Comparison of ENCODE assay signal across 1 cellular context in genomic region chr12:92933606-92934005, GRCh38.
A peak's percentile ranks its signal among the peaks of the same experiment; 100 is the strongest.
TF ChIP-seq lines count a peak whose summit lies in the region.

No MANE protein-coding gene starts in this region.

TF ChIP-seq in H1, 55 proteins besides CTCF, POLR2A, EP300 and RAD21:
- TF ChIP-seq E2F6 (IDR thresholded peaks at IDR 0.05) (peak; percentile 47; the same call in 1 of the 2 replicates), SUZ12 (IDR thresholded peaks at IDR 0.05; ENCODE audit: low read length) (no peak), TCF12 (IDR thresholded peaks at IDR 0.05; ENCODE audit: low read depth, low read length) (no peak), RNF2 (IDR thresholded peaks at IDR 0.05; ENCODE audit: borderline replicate concordance, low read depth, low read length, missing control alignments, poor library complexity, severe bottlenecking) (no peak), YY1 (IDR thresholded peaks at IDR 0.05; ENCODE audit: low read depth, low read length) (no peak), NRF1 (IDR thresholded peaks at IDR 0.05; ENCODE audit: low read depth, low read length) (no peak), ATF3 (IDR thresholded peaks at IDR 0.05; ENCODE audit: insufficient read depth, low read depth, low read length) (no peak), CBX8 (IDR thresholded peaks at IDR 0.05; ENCODE audit: borderline replicate concordance, low read depth, low read length) (no peak), SIRT6 (IDR thresholded peaks at IDR 0.05; ENCODE audit: low read length) (no peak), KDM4A (IDR thresholded peaks at IDR 0.05; ENCODE audit: low read depth, low read length, severe bottlenecking) (no peak), EZH2 (IDR thresholded peaks at IDR 0.05; ENCODE audit: low read depth, low read length, severe bottlenecking) (no peak), NANOG (IDR thresholded peaks at IDR 0.05; ENCODE audit: insufficient read depth, low read depth, low read length, poor library complexity, severe bottlenecking) (no peak), TEAD4 (IDR thresholded peaks at IDR 0.05; ENCODE audit: low read depth, low read length) (peak; percentile 57; the same call in 1 of the 2 replicates), POLR2AphosphoS5 (IDR thresholded peaks at IDR 0.05; ENCODE audit: low read depth, low read length) (no peak), SP1 (IDR thresholded peaks at IDR 0.05; ENCODE audit: low read depth, low read length) (0 out of 2 replicates have a peak, but pooled peaks have one; percentile 20), FOSL1 (IDR thresholded peaks at IDR 0.05; ENCODE audit: insufficient read depth, low read depth, low read length) (no peak), TAF7 (optimal IDR thresholded peaks at IDR 0.05; ENCODE audit: borderline replicate concordance, low read depth, low read length) (no peak), CREB1 (IDR thresholded peaks at IDR 0.05) (no peak), CTBP2 (IDR thresholded peaks at IDR 0.05; ENCODE audit: borderline replicate concordance, insufficient read depth, insufficient read length, low read length) (no peak)
- TF ChIP-seq, protein P1, sequence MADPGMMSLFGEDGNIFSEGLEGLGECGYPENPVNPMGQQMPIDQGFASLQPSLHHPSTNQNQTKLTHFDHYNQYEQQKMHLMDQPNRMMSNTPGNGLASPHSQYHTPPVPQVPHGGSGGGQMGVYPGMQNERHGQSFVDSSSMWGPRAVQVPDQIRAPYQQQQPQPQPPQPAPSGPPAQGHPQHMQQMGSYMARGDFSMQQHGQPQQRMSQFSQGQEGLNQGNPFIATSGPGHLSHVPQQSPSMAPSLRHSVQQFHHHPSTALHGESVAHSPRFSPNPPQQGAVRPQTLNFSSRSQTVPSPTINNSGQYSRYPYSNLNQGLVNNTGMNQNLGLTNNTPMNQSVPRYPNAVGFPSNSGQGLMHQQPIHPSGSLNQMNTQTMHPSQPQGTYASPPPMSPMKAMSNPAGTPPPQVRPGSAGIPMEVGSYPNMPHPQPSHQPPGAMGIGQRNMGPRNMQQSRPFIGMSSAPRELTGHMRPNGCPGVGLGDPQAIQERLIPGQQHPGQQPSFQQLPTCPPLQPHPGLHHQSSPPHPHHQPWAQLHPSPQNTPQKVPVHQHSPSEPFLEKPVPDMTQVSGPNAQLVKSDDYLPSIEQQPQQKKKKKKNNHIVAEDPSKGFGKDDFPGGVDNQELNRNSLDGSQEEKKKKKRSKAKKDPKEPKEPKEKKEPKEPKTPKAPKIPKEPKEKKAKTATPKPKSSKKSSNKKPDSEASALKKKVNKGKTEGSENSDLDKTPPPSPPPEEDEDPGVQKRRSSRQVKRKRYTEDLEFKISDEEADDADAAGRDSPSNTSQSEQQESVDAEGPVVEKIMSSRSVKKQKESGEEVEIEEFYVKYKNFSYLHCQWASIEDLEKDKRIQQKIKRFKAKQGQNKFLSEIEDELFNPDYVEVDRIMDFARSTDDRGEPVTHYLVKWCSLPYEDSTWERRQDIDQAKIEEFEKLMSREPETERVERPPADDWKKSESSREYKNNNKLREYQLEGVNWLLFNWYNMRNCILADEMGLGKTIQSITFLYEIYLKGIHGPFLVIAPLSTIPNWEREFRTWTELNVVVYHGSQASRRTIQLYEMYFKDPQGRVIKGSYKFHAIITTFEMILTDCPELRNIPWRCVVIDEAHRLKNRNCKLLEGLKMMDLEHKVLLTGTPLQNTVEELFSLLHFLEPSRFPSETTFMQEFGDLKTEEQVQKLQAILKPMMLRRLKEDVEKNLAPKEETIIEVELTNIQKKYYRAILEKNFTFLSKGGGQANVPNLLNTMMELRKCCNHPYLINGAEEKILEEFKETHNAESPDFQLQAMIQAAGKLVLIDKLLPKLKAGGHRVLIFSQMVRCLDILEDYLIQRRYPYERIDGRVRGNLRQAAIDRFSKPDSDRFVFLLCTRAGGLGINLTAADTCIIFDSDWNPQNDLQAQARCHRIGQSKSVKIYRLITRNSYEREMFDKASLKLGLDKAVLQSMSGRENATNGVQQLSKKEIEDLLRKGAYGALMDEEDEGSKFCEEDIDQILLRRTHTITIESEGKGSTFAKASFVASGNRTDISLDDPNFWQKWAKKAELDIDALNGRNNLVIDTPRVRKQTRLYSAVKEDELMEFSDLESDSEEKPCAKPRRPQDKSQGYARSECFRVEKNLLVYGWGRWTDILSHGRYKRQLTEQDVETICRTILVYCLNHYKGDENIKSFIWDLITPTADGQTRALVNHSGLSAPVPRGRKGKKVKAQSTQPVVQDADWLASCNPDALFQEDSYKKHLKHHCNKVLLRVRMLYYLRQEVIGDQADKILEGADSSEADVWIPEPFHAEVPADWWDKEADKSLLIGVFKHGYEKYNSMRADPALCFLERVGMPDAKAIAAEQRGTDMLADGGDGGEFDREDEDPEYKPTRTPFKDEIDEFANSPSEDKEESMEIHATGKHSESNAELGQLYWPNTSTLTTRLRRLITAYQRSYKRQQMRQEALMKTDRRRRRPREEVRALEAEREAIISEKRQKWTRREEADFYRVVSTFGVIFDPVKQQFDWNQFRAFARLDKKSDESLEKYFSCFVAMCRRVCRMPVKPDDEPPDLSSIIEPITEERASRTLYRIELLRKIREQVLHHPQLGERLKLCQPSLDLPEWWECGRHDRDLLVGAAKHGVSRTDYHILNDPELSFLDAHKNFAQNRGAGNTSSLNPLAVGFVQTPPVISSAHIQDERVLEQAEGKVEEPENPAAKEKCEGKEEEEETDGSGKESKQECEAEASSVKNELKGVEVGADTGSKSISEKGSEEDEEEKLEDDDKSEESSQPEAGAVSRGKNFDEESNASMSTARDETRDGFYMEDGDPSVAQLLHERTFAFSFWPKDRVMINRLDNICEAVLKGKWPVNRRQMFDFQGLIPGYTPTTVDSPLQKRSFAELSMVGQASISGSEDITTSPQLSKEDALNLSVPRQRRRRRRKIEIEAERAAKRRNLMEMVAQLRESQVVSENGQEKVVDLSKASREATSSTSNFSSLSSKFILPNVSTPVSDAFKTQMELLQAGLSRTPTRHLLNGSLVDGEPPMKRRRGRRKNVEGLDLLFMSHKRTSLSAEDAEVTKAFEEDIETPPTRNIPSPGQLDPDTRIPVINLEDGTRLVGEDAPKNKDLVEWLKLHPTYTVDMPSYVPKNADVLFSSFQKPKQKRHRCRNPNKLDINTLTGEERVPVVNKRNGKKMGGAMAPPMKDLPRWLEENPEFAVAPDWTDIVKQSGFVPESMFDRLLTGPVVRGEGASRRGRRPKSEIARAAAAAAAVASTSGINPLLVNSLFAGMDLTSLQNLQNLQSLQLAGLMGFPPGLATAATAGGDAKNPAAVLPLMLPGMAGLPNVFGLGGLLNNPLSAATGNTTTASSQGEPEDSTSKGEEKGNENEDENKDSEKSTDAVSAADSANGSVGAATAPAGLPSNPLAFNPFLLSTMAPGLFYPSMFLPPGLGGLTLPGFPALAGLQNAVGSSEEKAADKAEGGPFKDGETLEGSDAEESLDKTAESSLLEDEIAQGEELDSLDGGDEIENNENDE (IDR thresholded peaks at IDR 0.05; ENCODE audit: insufficient replicate concordance, low read length): no peak
